In the genomic region with DNA sequence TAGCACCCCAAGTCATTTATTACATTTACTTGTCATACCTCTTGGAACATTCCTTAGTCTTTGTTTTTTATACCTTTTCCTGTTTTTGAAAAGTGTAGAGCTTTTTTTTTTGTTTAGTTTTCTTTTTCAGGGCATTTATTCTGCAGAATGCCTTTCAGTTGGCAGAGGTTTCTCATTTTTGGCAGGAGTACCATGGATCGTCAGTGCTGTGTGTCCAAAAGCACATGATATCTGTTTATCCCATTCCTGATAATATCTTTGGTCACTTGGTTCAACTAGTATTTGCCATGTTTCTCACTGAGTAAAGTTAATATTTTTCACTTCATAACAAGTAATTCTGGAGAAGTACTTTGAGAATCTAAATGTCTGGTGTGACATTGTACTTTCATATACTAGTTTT, we compare ENCODE assay signal across 29 cellular contexts. TPM values are rescaled to one million over a fixed set of nuclear protein-coding genes. Genes with fewer than 3 reads are reported as not detected.
DNase-seq lines count a peak whose midpoint lies in the region; ATAC-seq and TF ChIP-seq lines count a peak whose summit lies in the region.
"Had no signal": no experiment of that assay in that cellular context is flagged by ENCODE, and none has a peak within 500 bp of the region (broad histone marks: within the 10 kb centered on the region; RNA-seq: fewer than 3 reads in every experiment).

No MANE protein-coding gene starts in this region.

- ATAC-seq in IMR-90 (ENCODE audit: low read depth): 0 out of 2 replicates have a peak, but pooled peaks have one; percentile 27
- ATAC-seq in GM18505 (IDR thresholded peaks at IDR 0.05; ENCODE audit: unreplicated experiment): no peak
- ATAC-seq in HG02840 (IDR thresholded peaks at IDR 0.05; ENCODE audit: low FRiP score, unreplicated experiment): no peak
- ATAC-seq in HG02885 (IDR thresholded peaks at IDR 0.05; ENCODE audit: poor library complexity, unreplicated experiment): no peak
- ATAC-seq: A549; activated naive CD8-positive, alpha-beta T cell treated with anti-CD3 and anti-CD28 coated beads, Interleukin-2, amount 50 U/mL, for 24 hours; natural killer cell had no signal

- CTCF ChIA-PET in IMR-90 (lab: Yijun Ruan, JAX): interaction anchor here (0.7 to 1.5 kb wide), 3 partner anchors 14 to 726 kb away, joined by 3 to 6 read pairs (median 4); no protein-coding TSS in a partner anchor

- no peak overlapping the region for H3K4ac ChIP-seq in IMR-90 (ENCODE audit: low read depth, low read length)

- H3K4me1 Mint-ChIP-seq in mesothelial cell of epicardium: peaks cover 6% of the 10 kb centered on the region
- H3K4me1 Mint-ChIP-seq: activated naive CD8-positive, alpha-beta T cell treated with anti-CD3 and anti-CD28 coated beads, Interleukin-2, amount 50 U/mL, for 24 hours; memory B cell; natural killer cell had no signal

- H3K36me3 Mint-ChIP-seq in mesothelial cell of epicardium: no peaks in the 10 kb centered on the region
- H3K36me3 Mint-ChIP-seq: CD4-positive, CD25-positive, alpha-beta regulatory T cell; memory B cell; natural killer cell had no signal

- H3K27me3 Mint-ChIP-seq in mesothelial cell of epicardium (ENCODE audit: low read depth): no peaks in the 10 kb centered on the region
- H3K27me3 Mint-ChIP-seq: activated naive CD8-positive, alpha-beta T cell treated with anti-CD3 and anti-CD28 coated beads, Interleukin-2, amount 50 U/mL, for 24 hours; CD4-positive, CD25-positive, alpha-beta regulatory T cell; memory B cell had no signal

- no peak overlapping the region for H3K23ac ChIP-seq in IMR-90 (ENCODE audit: low read depth, low read length)

- POLR2A ChIA-PET in IMR-90 (lab: Charles Lee; ENCODE audit: unreplicated experiment): no interaction called here

- no peak overlapping the region for H3K18ac ChIP-seq in IMR-90 (ENCODE audit: low read depth, low read length)

- no peak for TF ChIP-seq CTCF in IMR-90 (conservative IDR thresholded peaks at IDR 0.05; ENCODE audit: low read depth, low read length)
- TF ChIP-seq CTCF in osteoblast (IDR thresholded peaks at IDR 0.05; ENCODE audit: extremely low read depth, low read depth, low read length): no peak
- no peak for TF ChIP-seq CTCF in mesothelial cell of epicardium (IDR thresholded peaks at IDR 0.05; ENCODE audit: unreplicated experiment)

- no peak overlapping the region for H2BK20ac ChIP-seq in IMR-90 (ENCODE audit: low read depth, low read length)

- peaks cover 17% of the 10 kb centered on the region for H3K9me3 Mint-ChIP-seq in mesothelial cell of epicardium
- H3K9me3 Mint-ChIP-seq: activated naive CD8-positive, alpha-beta T cell treated with anti-CD3 and anti-CD28 coated beads, Interleukin-2, amount 50 U/mL, for 24 hours; CD4-positive, CD25-positive, alpha-beta regulatory T cell; memory B cell; natural killer cell had no signal

- no peak overlapping the region for H3K27ac Mint-ChIP-seq in mesothelial cell of epicardium
- H3K27ac Mint-ChIP-seq: activated naive CD8-positive, alpha-beta T cell treated with anti-CD3 and anti-CD28 coated beads, Interleukin-2, amount 50 U/mL, for 24 hours; CD4-positive, CD25-positive, alpha-beta regulatory T cell; memory B cell; natural killer cell had no signal

- H3K9me1 ChIP-seq in IMR-90 (ENCODE audit: insufficient read depth, low read length): no peaks in the 10 kb centered on the region

- TF ChIP-seq POLR2A in IMR-90 (IDR thresholded peaks at IDR 0.05; ENCODE audit: low read depth, low read length) (no peak), GM18505 (IDR thresholded peaks at IDR 0.05; ENCODE audit: borderline replicate concordance, extremely low read depth, insufficient read depth, insufficient read length) (no peak)

- intact Hi-C loops in IMR-90 (cut with micrococcal nuclease): no loop called here

- H3K9me3 ChIP-seq in IMR-90 (ENCODE audit: control insufficient read depth, insufficient read depth, low read length): no peaks in the 10 kb centered on the region
- H3K9me3 ChIP-seq in osteoblast (ENCODE audit: low read depth, low read length): no peaks in the 10 kb centered on the region
- H3K9me3 ChIP-seq: A549, stomach had no signal

- no peak overlapping the region for H3K56ac ChIP-seq in IMR-90 (ENCODE audit: extremely low read depth, insufficient read depth, low read length)

- BruUV-seq in IMR-90 (replicated peaks; lab: Mats Ljungman, UMichigan): no TSS peak

- no peak overlapping the region for H4K5ac ChIP-seq in IMR-90 (ENCODE audit: low read depth, low read length)

- DNase-seq in IMR-90: no peak
- peak; percentile 45 to 61 for DNase-seq in dermis microvascular lymphatic vessel endothelial cell (ENCODE audit: low read depth in 2 of 2)
- peak; percentile 83 for DNase-seq in osteoblast (ENCODE audit: insufficient read length, low spot score, missing footprints)
- no peak for DNase-seq in mesothelial cell of epicardium (ENCODE audit: low spot score in 2 of 2, unreplicated experiment in 2 of 2)
- DNase-seq: activated CD4-positive, alpha-beta T cell treated with anti-CD3 and anti-CD28 coated beads for 48 hours; activated effector memory CD4-positive, alpha-beta T cell treated with Interleukin-2 at 50 U/mL for 16 hours; activated naive CD8-positive, alpha-beta T cell treated with anti-CD3 and anti-CD28 coated beads, Interleukin-2, amount 50 U/mL, for 24 hours; CD4-positive, CD25-positive, alpha-beta regulatory T cell; DMS153; effector CD4-positive, alpha-beta T cell; islet precursor cell; natural killer cell; NCI-H1092 treated with DMSO at 0.1 percent for 48 hours; NCI-H2107; NCI-H510A treated with DMSO at 0.1 percent for 48 hours; RPMI8226; stimulated activated CD4-positive, alpha-beta T cell treated with anti-CD3 and anti-CD28 coated beads, Interleukin-4, amount 100 ng/mL, for 24 hours; stomach had no signal

- H3K27me3 ChIP-seq in ACC112 (ENCODE audit: insufficient read depth, low read length) (no peaks in the 10 kb centered on the region), IMR-90 (ENCODE audit: control insufficient read depth, insufficient read depth, low read length) (no peaks in the 10 kb centered on the region), osteoblast (ENCODE audit: insufficient read depth, low read length) (no peaks in the 10 kb centered on the region)
- H3K27me3 ChIP-seq: cardiac muscle cell, hepatocyte, stomach had no signal

- no peak overlapping the region for H3K14ac ChIP-seq in IMR-90 (replicated peaks; ENCODE audit: low read depth, low read length)

- no peaks in the 10 kb centered on the region for H4K20me1 ChIP-seq in IMR-90 (ENCODE audit: insufficient read depth, low read length)
- no peaks in the 10 kb centered on the region for H4K20me1 ChIP-seq in osteoblast (ENCODE audit: insufficient read depth, low read length)

- in situ Hi-C loops in IMR-90 (cut with MboI; ENCODE audit: low sequenced_read_pairs): no loop called here

- no peaks in the 10 kb centered on the region for H3K79me1 ChIP-seq in IMR-90 (ENCODE audit: low read depth in 1 of 2, low read length in 2 of 2)

- no CpG with 5 or more reads among the region's 1 CpG for WGBS in IMR-90 (ENCODE audit: extremely low coverage in 2 of 2, insufficient read length in 1 of 2), 2 experiments

- H4K8ac ChIP-seq in IMR-90 (ENCODE audit: low read depth in 2 of 2, low read length in 2 of 2): no peak overlapping the region

- H3K27ac ChIP-seq in ACC112 (ENCODE audit: low read depth, low read length) (peak overlapping the region; percentile 66), IMR-90 (ENCODE audit: insufficient read depth, low read length) (no peak overlapping the region), osteoblast (ENCODE audit: low read depth, low read length) (peak overlapping the region; percentile 51)
- H3K27ac ChIP-seq: A549, cardiac muscle cell, hepatocyte, KMS-11, parathyroid adenoma had no signal

- no peak overlapping the region for H2AK9ac ChIP-seq in IMR-90 (replicated peaks; ENCODE audit: low read depth, low read length, poor library complexity)

- H2BK120ac ChIP-seq in IMR-90 (ENCODE audit: low read depth, low read length): no peak overlapping the region

- H3K79me2 ChIP-seq in ACC112 (ENCODE audit: control insufficient read depth, insufficient read depth, low read length, unreplicated experiment): no peaks in the 10 kb centered on the region
- no peaks in the 10 kb centered on the region for H3K79me2 ChIP-seq in osteoblast (ENCODE audit: insufficient read depth, low read length)
- H3K79me2 ChIP-seq: hepatocyte, parathyroid adenoma had no signal

- no peak for TF ChIP-seq RAD21 in IMR-90 (IDR thresholded peaks at IDR 0.05; ENCODE audit: low read length)

- H2AFZ ChIP-seq in ACC112 (ENCODE audit: low read length, unreplicated experiment): peak overlapping the region; percentile 59
- no peak overlapping the region for H2AFZ ChIP-seq in IMR-90 (replicated peaks; ENCODE audit: low read length, poor library complexity)
- H2AFZ ChIP-seq in osteoblast (ENCODE audit: low read length): peak overlapping the region; percentile 73
- H2AFZ ChIP-seq: hepatocyte, parathyroid adenoma had no signal

- H3K4me3 ChIP-seq in ACC112 (ENCODE audit: low read depth, low read length): peak overlapping the region; percentile 59
- no peak overlapping the region for H3K4me3 ChIP-seq in IMR-90 (ENCODE audit: insufficient read depth, low read depth, low read length)
- H3K4me3 ChIP-seq in osteoblast (ENCODE audit: insufficient read depth, low read length): peak overlapping the region; percentile 59
- H3K4me3 ChIP-seq: A549, cardiac muscle cell, hepatocyte, smooth muscle cell, stomach had no signal

- no peak overlapping the region for H3K9ac ChIP-seq in IMR-90 (ENCODE audit: low read depth, low read length)
- H3K9ac ChIP-seq: KMS-11, parathyroid adenoma had no signal

- peaks cover 13% of the 10 kb centered on the region for H3K4me1 ChIP-seq in ACC112 (ENCODE audit: control insufficient read depth, insufficient read depth, low read length, unreplicated experiment)
- H3K4me1 ChIP-seq in IMR-90 (ENCODE audit: control insufficient read depth, insufficient read depth, low read length): peaks cover 2% of the 10 kb centered on the region; the same call in 1 of the 2 replicates
- H3K4me1 ChIP-seq in osteoblast (ENCODE audit: insufficient read depth, low read length): peaks cover 6% of the 10 kb centered on the region
- H3K4me1 ChIP-seq: A549, parathyroid adenoma had no signal

- H3K36me3 ChIP-seq in ACC112 (ENCODE audit: insufficient read depth, low read length): no peaks in the 10 kb centered on the region
- no peaks in the 10 kb centered on the region for H3K36me3 ChIP-seq in IMR-90 (ENCODE audit: control insufficient read depth, insufficient read depth, low read length)
- H3K36me3 ChIP-seq in osteoblast (ENCODE audit: insufficient read depth, low read length): no peaks in the 10 kb centered on the region
- H3K36me3 ChIP-seq: cardiac muscle cell, stomach had no signal

- H2BK15ac ChIP-seq in IMR-90 (ENCODE audit: low read depth, low read length): no peak overlapping the region

- H2AK5ac ChIP-seq in IMR-90 (ENCODE audit: low read depth, low read length): no peak overlapping the region

- dilution Hi-C loops in IMR-90 (cut with HindIII; ENCODE audit: low sequenced_read_pairs, unreplicated experiment): no loop called here

- no peak overlapping the region for H3K4me3 Mint-ChIP-seq in mesothelial cell of epicardium
- H3K4me3 Mint-ChIP-seq: activated naive CD8-positive, alpha-beta T cell treated with anti-CD3 and anti-CD28 coated beads, Interleukin-2, amount 50 U/mL, for 24 hours; CD4-positive, CD25-positive, alpha-beta regulatory T cell; memory B cell; natural killer cell had no signal

- H2BK5ac ChIP-seq in IMR-90 (ENCODE audit: low read depth, low read length, poor library complexity, severe bottlenecking): no peak overlapping the region

- no peak overlapping the region for H4K91ac ChIP-seq in IMR-90 (ENCODE audit: insufficient read depth, low read depth, low read length)

- H3K4me2 ChIP-seq in IMR-90 (ENCODE audit: low read depth, low read length) (peak overlapping the region; percentile 59; the same call in 1 of the 2 replicates), osteoblast (ENCODE audit: insufficient read depth, low read length) (peak overlapping the region; percentile 80)
- H3K4me2 ChIP-seq: A549, hepatocyte, KMS-11, smooth muscle cell had no signal

RNA-seq across cellular contexts. Expression of gene OGN, which starts 10.7 kb away (rescaled TPM):
- total RNA-seq in IMR-90 (2012; rRNA removed) (under 0.01 TPM in 1 of 2 replicates, not detected in the other), dermis microvascular lymphatic vessel endothelial cell (not detected in 2 replicates), osteoblast (0.36 and 0.88 TPM in 2 replicates), mesothelial cell of epicardium (2.2 to 3.1 TPM (median 2.6 TPM) in 3 replicates)
- polyA plus RNA-seq in IMR-90 (2012; rRNA removed): 0.10 TPM in 1 of 2 replicates, not detected in the other
- not detected in 2 replicates for polyA plus RNA-seq in IMR-90 (2012; cell fraction: cytosol; rRNA removed)
- polyA plus RNA-seq in IMR-90 (2012; cell fraction: nucleus; rRNA removed; ENCODE audit: low replicate concordance): not detected in 2 replicates
- total RNA-seq: cardiac muscle cell had no signal
- polyA plus RNA-seq: A549 had no signal

RNA-seq across cellular contexts. Expression of gene OMD, which starts 30.6 kb away (rescaled TPM):
- total RNA-seq in IMR-90 (2012; rRNA removed) (not detected in 2 replicates), dermis microvascular lymphatic vessel endothelial cell (not detected in 2 replicates), osteoblast (0.36 and 1.5 TPM in 2 replicates), mesothelial cell of epicardium (not detected in 3 replicates)
- polyA plus RNA-seq in IMR-90 (2012; rRNA removed): not detected in 2 replicates
- not detected in 2 replicates for polyA plus RNA-seq in IMR-90 (2012; cell fraction: cytosol; rRNA removed)
- not detected in 2 replicates for polyA plus RNA-seq in IMR-90 (2012; cell fraction: nucleus; rRNA removed; ENCODE audit: low replicate concordance)
- total RNA-seq: cardiac muscle cell; CD4-positive, CD25-positive, alpha-beta regulatory T cell; natural killer cell; smooth muscle cell had no signal
- polyA plus RNA-seq: A549, cardiac muscle cell, smooth muscle cell had no signal

Comparison
In these comparisons a context has a peak if more than half of its experiments do, and no peak if none do; other contexts are left out.
1. DNase-seq: peak in dermis microvascular lymphatic vessel endothelial cell (2 of 2) and osteoblast (single experiment); none in IMR-90 (single experiment) and mesothelial cell of epicardium (0 of 2).